ENCODE assay signal across 12 cellular contexts in genomic region chr10:23412223-23412622, GRCh38. TPM values are rescaled to one million over a fixed set of nuclear protein-coding genes. Genes with fewer than 3 reads are reported as not detected.
DNase-seq lines count a peak whose midpoint lies in the region; TF ChIP-seq lines count a peak whose summit lies in the region.
"Had no signal": no experiment of that assay in that cellular context is flagged by ENCODE, and none has a peak within 500 bp of the region (broad histone marks: within the 10 kb centered on the region; RNA-seq: fewer than 3 reads in every experiment).

No MANE protein-coding gene starts in this region.

- H4K20me1 ChIP-seq in SK-N-SH (ENCODE audit: insufficient read depth) = no peaks in the 10 kb centered on the region

- no peaks in the 10 kb centered on the region for H3K9me2 ChIP-seq in SK-N-SH

- H3K36me3 ChIP-seq in SK-N-SH (replicated peaks in 1 of 2; ENCODE audit: control insufficient read depth in 1 of 2, insufficient read depth in 2 of 2, low read length in 1 of 2) (no peaks in the 10 kb centered on the region), kidney epithelial cell (ENCODE audit: control insufficient read depth, insufficient read depth, low read length) (no peaks in the 10 kb centered on the region), ascending aorta (no peaks in the 10 kb centered on the region), right atrium auricular region (no peaks in the 10 kb centered on the region)
- H3K36me3 ChIP-seq: sigmoid colon, thoracic aorta had no signal

- TF ChIP-seq CTCF in SK-N-SH (IDR thresholded peaks at IDR 0.05) (no peak), kidney epithelial cell (IDR thresholded peaks at IDR 0.05; ENCODE audit: insufficient read depth, low read length, poor library complexity, severe bottlenecking) (no peak), ascending aorta (IDR thresholded peaks at IDR 0.05) (no peak), right atrium auricular region (IDR thresholded peaks at IDR 0.05) (no peak)

- H3K9me3 ChIP-seq in SK-N-SH (no peaks in the 10 kb centered on the region), ascending aorta (no peaks in the 10 kb centered on the region), right atrium auricular region (no peaks in the 10 kb centered on the region)
- H3K9me3 ChIP-seq: sigmoid colon, thoracic aorta had no signal

- peak; percentile 80 for DNase-seq in CD1c-positive myeloid dendritic cell (ENCODE audit: extremely low spot score)
- peak; percentile 6 for DNase-seq in H4 (ENCODE audit: low spot score)
- no peak for DNase-seq in SK-N-SH
- DNase-seq in kidney epithelial cell (ENCODE audit: low read depth) = peak; percentile 25
- DNase-seq in ascending aorta (ENCODE audit: low spot score in 2 of 2) = no peak
- DNase-seq in KG1 (lab: John Stamatoyannopoulos, UW) = no peak
- DNase-seq in DMS79 (lab: John Stamatoyannopoulos, UW) = no peak
- DNase-seq in right atrium auricular region (ENCODE audit: low spot score) = no peak
- DNase-seq: DND-41, NCI-H526 treated with DMSO at 0.1 percent for 48 hours, sigmoid colon had no signal

- no peak for TF ChIP-seq RAD21 in SK-N-SH (IDR thresholded peaks at IDR 0.05; ENCODE audit: low read length)

- WGBS in SK-N-SH (ENCODE audit: low lambda C conversion rate) = 6% methylated on average over 2 of the region's 2 CpGs

- POLR2A ChIA-PET in SK-N-SH (lab: Yijun Ruan, JAX) = no interaction called here

- no peaks in the 10 kb centered on the region for H3K79me2 ChIP-seq in SK-N-SH (ENCODE audit: insufficient read depth)

- H3K27me3 ChIP-seq in SK-N-SH (ENCODE audit: insufficient read depth) (no peaks in the 10 kb centered on the region), kidney epithelial cell (ENCODE audit: control insufficient read depth, insufficient read depth, low read length) (no peaks in the 10 kb centered on the region), ascending aorta (no peaks in the 10 kb centered on the region), right atrium auricular region (no peaks in the 10 kb centered on the region)
- H3K27me3 ChIP-seq: sigmoid colon had no signal

- H3K4me2 ChIP-seq in SK-N-SH = peak overlapping the region; percentile 20; the same call in 1 of the 2 replicates

- peak overlapping the region in 1 of 2 experiments; percentile 56; a peak in 2 of 4 replicates for H3K27ac ChIP-seq in SK-N-SH (ENCODE audit: low read depth in 2 of 2, low read length in 1 of 2)
- H3K27ac ChIP-seq in ascending aorta = no peak overlapping the region
- peak overlapping the region in 1 of 2 donors; percentile 60 for H3K27ac ChIP-seq in right atrium auricular region
- H3K27ac ChIP-seq: sigmoid colon, thoracic aorta had no signal

- intact Hi-C loops in ascending aorta (cut with DNase I) = no loop called here

- no peak overlapping the region for H3K9ac ChIP-seq in SK-N-SH

- H3K4me1 ChIP-seq in SK-N-SH (ENCODE audit: control insufficient read depth in 1 of 2, insufficient read depth in 2 of 2, low read depth in 1 of 2, low read length in 1 of 2) (peaks cover 0 to 7% of the 10 kb centered on the region in 2 experiments; a peak in 2 of 4 replicates), ascending aorta (no peaks in the 10 kb centered on the region), right atrium auricular region (no peaks in the 10 kb centered on the region)
- H3K4me1 ChIP-seq: sigmoid colon had no signal

- H3K4me3 ChIP-seq in SK-N-SH (ENCODE audit: low read depth in 2 of 2, low read length in 1 of 2) = no peak overlapping the region
- H3K4me3 ChIP-seq in kidney epithelial cell (ENCODE audit: low read depth, low read length) = no peak overlapping the region
- no peak overlapping the region for H3K4me3 ChIP-seq in ascending aorta
- H3K4me3 ChIP-seq in right atrium auricular region = no peak overlapping the region
- H3K4me3 ChIP-seq: sigmoid colon, thoracic aorta had no signal

- CTCF ChIA-PET in SK-N-SH (lab: Yijun Ruan, JAX) = no interaction called here

- H2AFZ ChIP-seq in SK-N-SH (ENCODE audit: low read depth) = 0 out of 2 replicates have a peak overlapping the region, but pooled peaks have one; percentile 58

- TF ChIP-seq EP300 in SK-N-SH (IDR thresholded peaks at IDR 0.05; ENCODE audit: borderline replicate concordance in 1 of 2, low read depth in 1 of 2, low read length in 1 of 2) = peak in 1 of 2 experiments; percentile 67; a peak in 2 of 4 replicates

- H3F3A ChIP-seq in SK-N-SH (replicated peaks; ENCODE audit: insufficient read depth) = peaks cover 8% of the 10 kb centered on the region

TF ChIP-seq in SK-N-SH, 30 proteins besides CTCF, POLR2A, EP300 and RAD21:
- no peak for TF ChIP-seq RXRA (IDR thresholded peaks at IDR 0.05; ENCODE audit: borderline replicate concordance, low read depth)
- TF ChIP-seq PBX3 (IDR thresholded peaks at IDR 0.05) = peak; percentile 85
- TF ChIP-seq EZH2phosphoT487 (IDR thresholded peaks at IDR 0.05; ENCODE audit: borderline replicate concordance, low read depth) = no peak
- TF ChIP-seq TEAD4 (IDR thresholded peaks at IDR 0.05; ENCODE audit: borderline replicate concordance, insufficient read depth) = 0 out of 2 replicates have a peak, but pooled peaks have one; percentile 43
- peak; percentile 83 for TF ChIP-seq JUND (IDR thresholded peaks at IDR 0.05)
- no peak for TF ChIP-seq YY1 (IDR thresholded peaks at IDR 0.05; ENCODE audit: low read depth)
- TF ChIP-seq NFIC (IDR thresholded peaks at IDR 0.05; ENCODE audit: borderline replicate concordance) = peak; percentile 89
- peak; percentile 89 for TF ChIP-seq FOSL2 (IDR thresholded peaks at IDR 0.05; ENCODE audit: borderline replicate concordance, low read depth)
- no peak for TF ChIP-seq GATA2 (CRISPR knock-in tag; IDR thresholded peaks at IDR 0.05)
- TF ChIP-seq TCF12 (IDR thresholded peaks at IDR 0.05) = peak; percentile 68
- peak; percentile 62; the same call in 1 of the 2 replicates for TF ChIP-seq MEF2A (IDR thresholded peaks at IDR 0.05; ENCODE audit: borderline replicate concordance, low read depth)
- TF ChIP-seq NRF1 (IDR thresholded peaks at IDR 0.05; ENCODE audit: low read depth, low read length) = no peak
- TF ChIP-seq ZBTB33 (IDR thresholded peaks at IDR 0.05; ENCODE audit: borderline replicate concordance, low read depth) = no peak
- TF ChIP-seq MAX (IDR thresholded peaks at IDR 0.05; ENCODE audit: low read depth) = no peak
- no peak for TF ChIP-seq ELF1 (IDR thresholded peaks at IDR 0.05)

RNA-seq across cellular contexts. Expression of gene OTUD1, which starts 26.7 kb away (rescaled TPM):
- 0.49 and 1.3 TPM in 2 replicates for total RNA-seq in H4 (2014; rRNA removed; shearing (Covaris generic))
- 5.8 and 8.5 TPM in 2 replicates for polyA plus RNA-seq in SK-N-SH (2012; rRNA removed)
- polyA plus RNA-seq in SK-N-SH (2012; cell fraction: cytosol; rRNA removed) = 9.2 and 11.4 TPM in 2 replicates
- polyA plus RNA-seq in SK-N-SH (2012; cell fraction: nucleus; rRNA removed) = 7.1 and 8.6 TPM in 2 replicates
- 13.7 and 14.4 TPM in 2 replicates for total RNA-seq in kidney epithelial cell
- total RNA-seq in ascending aorta = 24.1 TPM
- total RNA-seq in right atrium auricular region = 10 to 100 TPM in 1 of 2 donors, 1 to 10 TPM in 1; 9.1 to 27.1 TPM

Comparison
In these comparisons a context has a peak if more than half of its experiments do, and no peak if none do; other contexts are left out.
1. DNase-seq: peak in CD1c-positive myeloid dendritic cell (single experiment), H4 (single experiment) and kidney epithelial cell (single experiment); none in SK-N-SH (single experiment), ascending aorta (0 of 2), KG1 (single experiment), DMS79 (single experiment) and right atrium auricular region (single experiment).